20 cellular contexts compared by ENCODE assay signal in the genomic region with DNA sequence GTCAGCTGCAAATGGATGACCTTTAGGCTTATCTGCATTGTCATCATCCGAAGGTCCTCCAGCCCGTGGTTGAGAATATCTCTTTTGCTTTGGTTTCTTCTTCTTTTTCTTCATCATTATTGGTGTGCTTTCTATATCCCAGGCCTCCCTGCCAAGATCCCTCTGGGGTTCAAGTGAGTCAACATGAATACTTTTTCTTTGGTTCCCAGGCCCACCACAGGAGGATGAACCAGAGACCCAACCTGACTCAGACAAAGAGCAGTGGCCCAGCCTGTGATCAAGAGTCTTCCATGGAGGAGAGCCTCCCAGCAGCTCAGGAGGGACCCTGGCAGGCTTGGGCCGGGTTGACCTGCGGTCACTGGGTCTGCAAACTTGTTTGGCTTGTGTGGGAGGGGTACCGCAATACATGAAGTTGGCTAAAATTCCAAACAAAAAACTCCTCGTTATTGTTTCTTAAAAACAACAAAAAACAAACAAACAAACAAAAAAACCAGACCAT.
DNase-seq lines count a peak whose midpoint lies in the region; ATAC-seq and TF ChIP-seq lines count a peak whose summit lies in the region.
"Had no signal": no experiment of that assay in that cellular context is flagged by ENCODE, and none has a peak within 500 bp of the region (broad histone marks: within the 10 kb centered on the region; RNA-seq: fewer than 3 reads in every experiment).

No MANE protein-coding gene starts in this region.

- no peaks in the 10 kb centered on the region for H3K9me3 ChIP-seq in GM23248 (ENCODE audit: low read depth)
- no peaks in the 10 kb centered on the region for H3K9me3 ChIP-seq in endodermal cell (ENCODE audit: control insufficient read depth, low read length)
- H3K9me3 ChIP-seq in gastrocnemius medialis: no peaks in the 10 kb centered on the region
- H3K9me3 ChIP-seq: body of pancreas, gastroesophageal sphincter, SJCRH30 had no signal

- H3K36me3 Mint-ChIP-seq in endodermal cell (ENCODE audit: low read depth): peaks cover 68% of the 10 kb centered on the region

- H3K4me1 ChIP-seq in GM23248 (ENCODE audit: insufficient read depth) (peaks cover 24% of the 10 kb centered on the region), endodermal cell (ENCODE audit: control insufficient read depth, insufficient read depth, low read length) (no peaks in the 10 kb centered on the region), gastrocnemius medialis (peaks cover 18 to 31% of the 10 kb centered on the region in 2 donors)
- H3K4me1 ChIP-seq: gastroesophageal sphincter, SJCRH30 had no signal

- peaks cover 9% of the 10 kb centered on the region; the same call in 1 of the 2 replicates for H4K20me1 ChIP-seq in GM23248 (ENCODE audit: insufficient read depth)

- ATAC-seq in gastrocnemius medialis: no peak
- no peak for ATAC-seq in HG02885 (IDR thresholded peaks at IDR 0.05; ENCODE audit: poor library complexity, unreplicated experiment)
- ATAC-seq: activated CD4-positive, alpha-beta T cell treated with anti-CD3 and anti-CD28 coated beads for 36 hours; body of pancreas; gastroesophageal sphincter; Panc1 had no signal

- H3K27ac ChIP-seq in GM23248 (peak overlapping the region; percentile 71), endodermal cell (ENCODE audit: low read depth, low read length) (no peak overlapping the region), gastrocnemius medialis (peak overlapping the region; percentile 44 to 80 (median 68))
- H3K27ac ChIP-seq: body of pancreas, gastroesophageal sphincter, SJCRH30 had no signal

- peak overlapping the region; percentile 6 for H3K27ac Mint-ChIP-seq in endodermal cell
- H3K27ac Mint-ChIP-seq: activated CD4-positive, alpha-beta T cell treated with anti-CD3 and anti-CD28 coated beads for 36 hours had no signal

- H3K4me3 Mint-ChIP-seq in endodermal cell: no peak overlapping the region
- H3K4me3 Mint-ChIP-seq: activated CD4-positive, alpha-beta T cell treated with anti-CD3 and anti-CD28 coated beads for 36 hours had no signal

- peaks cover 51% of the 10 kb centered on the region for H3K36me3 ChIP-seq in GM23248 (ENCODE audit: low read depth)
- peaks cover 94% of the 10 kb centered on the region for H3K36me3 ChIP-seq in endodermal cell (ENCODE audit: control insufficient read depth, insufficient read depth, low read length)
- H3K36me3 ChIP-seq in gastrocnemius medialis: peaks cover 0 to 74% of the 10 kb centered on the region in 2 donors

- no peak overlapping the region for H2AFZ ChIP-seq in GM23248

- DNase-seq in GM23248: peak; percentile 51
- peak; percentile 25 for DNase-seq in RPMI7951 (ENCODE audit: low read depth)
- DNase-seq in endodermal cell: no peak
- DNase-seq in gastrocnemius medialis: no peak
- DNase-seq in iPS-NIHi11 (ENCODE audit: low spot score): no peak
- no peak for DNase-seq in head of caudate nucleus
- DNase-seq: activated CD4-positive, alpha-beta T cell treated with anti-CD3 and anti-CD28 coated beads for 36 hours; activated gamma-delta T cell; body of pancreas; C1 segment of cervical spinal cord; DMS79 treated with DMSO at 0.1 percent for 48 hours; effector CD8-positive, alpha-beta T cell; KG1; MV-4-11; NCI-H2171; NCI-H526; SJCRH30 had no signal

- H3K9me2 ChIP-seq in GM23248 (ENCODE audit: insufficient read depth): no peaks in the 10 kb centered on the region

- intact Hi-C loops in gastrocnemius medialis (cut with DNase I; ENCODE audit: low total_unique reads): loop anchor here (2.0 to 5.0 kb wide), 2 partner anchors 23 to 75 kb away; no protein-coding TSS in a partner anchor
- intact Hi-C loops in head of caudate nucleus (cut with DNase I): no loop called here

- no peaks in the 10 kb centered on the region for H3K27me3 Mint-ChIP-seq in endodermal cell (ENCODE audit: insufficient read depth)
- H3K27me3 Mint-ChIP-seq: activated CD4-positive, alpha-beta T cell treated with anti-CD3 and anti-CD28 coated beads for 36 hours had no signal

- TF ChIP-seq CTCF in endodermal cell (conservative IDR thresholded peaks at IDR 0.05) (no peak), gastrocnemius medialis (IDR thresholded peaks at IDR 0.05 in 4 of 5, conservative IDR thresholded peaks at IDR 0.05 in 1 of 5) (no peak)

- peaks cover 9% of the 10 kb centered on the region for H3K4me1 Mint-ChIP-seq in endodermal cell

- WGBS in GM23248 (ENCODE audit: low coverage in 1 of 2, low lambda C conversion rate in 2 of 2, missing lambda C conversion rate in 2 of 2), 2 experiments: 85 to 89% methylated on average over 6 of the region's 6 CpGs
- whole genome bisulfite sequencing in endodermal cell (ENCODE audit: insufficient coverage in 1 of 2, insufficient read length in 1 of 2), 2 experiments: 94 to 96% methylated on average over 5 to 6 of the region's 6 CpGs

- no peak overlapping the region for H3K9ac ChIP-seq in GM23248
- no peak overlapping the region for H3K9ac ChIP-seq in endodermal cell (ENCODE audit: extremely low read depth, low read length, poor library complexity, severe bottlenecking)

- no peaks in the 10 kb centered on the region for H3K9me3 Mint-ChIP-seq in endodermal cell

- H3K79me2 ChIP-seq in GM23248 (ENCODE audit: insufficient read depth): peaks cover 69% of the 10 kb centered on the region

- no peak overlapping the region for H3K4me3 ChIP-seq in GM23248
- no peak overlapping the region for H3K4me3 ChIP-seq in endodermal cell (ENCODE audit: low read length)
- no peak overlapping the region for H3K4me3 ChIP-seq in gastrocnemius medialis
- H3K4me3 ChIP-seq: body of pancreas, gastroesophageal sphincter, SJCRH30 had no signal

- TF ChIP-seq POLR2A in gastrocnemius medialis (IDR thresholded peaks at IDR 0.05): no peak

- peaks cover 55% of the 10 kb centered on the region for H3F3A ChIP-seq in GM23248 (ENCODE audit: insufficient read depth)

- in situ Hi-C loops in GM23248 (cut with MboI): no loop called here
- in situ Hi-C loops in gastrocnemius medialis (cut with MboI; ENCODE audit: low sequenced_read_pairs in 4 of 4): no loop called here

- H3K4me2 ChIP-seq in GM23248 (ENCODE audit: unreplicated experiment): no peak overlapping the region

- H3K27me3 ChIP-seq in GM23248 (replicated peaks; ENCODE audit: insufficient read depth) (no peaks in the 10 kb centered on the region), endodermal cell (ENCODE audit: control insufficient read depth, insufficient read depth, low read length, poor library complexity, severe bottlenecking) (no peaks in the 10 kb centered on the region), gastrocnemius medialis (no peaks in the 10 kb centered on the region)
- H3K27me3 ChIP-seq: body of pancreas, gastroesophageal sphincter, SJCRH30 had no signal

Comparison
In these comparisons a context has a peak if more than half of its experiments do, and no peak if none do; other contexts are left out.
1. DNase-seq: peak in GM23248 (single experiment) and RPMI7951 (single experiment); none in endodermal cell (single experiment), gastrocnemius medialis (0 of 2), iPS-NIHi11 (single experiment) and head of caudate nucleus (0 of 42).